Comparison of ENCODE assay signal across 4 cellular contexts in genomic region chr19:29122185-29122584, GRCh38.
"Had no signal": no experiment of that assay in that cellular context is flagged by ENCODE, and none has a peak within 500 bp of the region (broad histone marks: within the 10 kb centered on the region; RNA-seq: fewer than 3 reads in every experiment).

No MANE protein-coding gene starts in this region.

- H2AFZ ChIP-seq: GM23338 had no signal

- H3K4me3 ChIP-seq: GM23338, K562 had no signal

- DNase-seq: HCEC 1CT, IMR-90 had no signal

- H3K27ac Mint-ChIP-seq: GM23338 had no signal

- H3K4me3 Mint-ChIP-seq: GM23338 had no signal

- H3K4me2 ChIP-seq: GM23338 had no signal

- H3K4me1 Mint-ChIP-seq: GM23338 had no signal
